In genomic region chr3:195811756-195812155, GRCh38 we compare ENCODE assay signal across 16 cellular contexts. TPM values are rescaled to one million over a fixed set of nuclear protein-coding genes. Genes with fewer than 3 reads are reported as not detected.
DNase-seq lines count a peak whose midpoint lies in the region; ATAC-seq and TF ChIP-seq lines count a peak whose summit lies in the region.
"Had no signal": no experiment of that assay in that cellular context is flagged by ENCODE, and none has a peak within 500 bp of the region (broad histone marks: within the 10 kb centered on the region; RNA-seq: fewer than 3 reads in every experiment).

Gene MUC4, minus strand, starts transcription at chr3:195811929. Its CDS starts 112 bp downstream, at chr3:195811817.

- 0 to 19% methylated on average over 2 to 14 of the region's 14 CpGs for WGBS in transverse colon (ENCODE audit: low coverage in 1 of 2), 2 donors

- in situ Hi-C loops in transverse colon (cut with MboI; ENCODE audit: low pct_ligation_motif_present in 1 of 4, low pct_unique_long_range_greater_than_20kb in 1 of 4, low sequenced_read_pairs in 3 of 4), result no loop called here

- H3K27ac Mint-ChIP-seq in CD8-positive, alpha-beta T cell, result no peak within 1 kb of the TSS
- H3K27ac Mint-ChIP-seq: activated T-cell treated with anti-CD3 and anti-CD28 coated beads, Interleukin-2, amount 50 U/mL, for 72 hours; CD4-positive, alpha-beta memory T cell had no signal

- DNase-seq in NCI-H1417 (lab: John Stamatoyannopoulos, UW) (peak; percentile 52 to 67 (median 57)), NCI-H1417 treated with DMSO at 0.1 percent for 48 hours (lab: John Stamatoyannopoulos, UW) (no peak), PC-9 (peak; percentile 61 to 68), transverse colon (peak; percentile 88), foreskin fibroblast (no peak), NCI-H510A (lab: John Stamatoyannopoulos, UW) (no peak)
- DNase-seq in CD8-positive, alpha-beta T cell, result no peak
- DNase-seq: 8988T; activated T-cell treated with anti-CD3 and anti-CD28 coated beads, Interleukin-2, amount 50 U/mL, for 72 hours; CD4-positive, alpha-beta memory T cell; cerebellar nuclear complex; NCI-H2107 had no signal

- CTCF ChIA-PET in PC-9 (lab: Charles Lee), result no interaction called here
- CTCF ChIA-PET in CD8-positive, alpha-beta T cell (lab: Charles Lee), result no interaction called here

- H3K36me3 ChIP-seq in PC-9 (ENCODE audit: low read depth) (no peaks in the 10 kb centered on the region), iPS-20b (ENCODE audit: insufficient read depth, low read depth, low read length) (no peaks in the 10 kb centered on the region), transverse colon (no peaks in the 10 kb centered on the region)
- H3K36me3 ChIP-seq in CD8-positive, alpha-beta T cell (ENCODE audit: insufficient read depth, low read length), result no peaks in the 10 kb centered on the region

- peak; percentile 98 for TF ChIP-seq POLR2A in transverse colon (IDR thresholded peaks at IDR 0.05)

- H3K27ac ChIP-seq in PC-9, result peak within 1 kb of the TSS; percentile 30; the same call in 1 of the 2 replicates
- no peak within 1 kb of the TSS for H3K27ac ChIP-seq in iPS-20b (ENCODE audit: low read length)
- peak within 1 kb of the TSS; percentile 65 to 90 (median 87) for H3K27ac ChIP-seq in transverse colon
- no peak within 1 kb of the TSS for H3K27ac ChIP-seq in CD8-positive, alpha-beta T cell (ENCODE audit: low read depth, low read length)
- H3K27ac ChIP-seq: parathyroid adenoma had no signal

- no peak for ATAC-seq in CD8-positive, alpha-beta T cell
- ATAC-seq: activated T-cell treated with anti-CD3 and anti-CD28 coated beads, Interleukin-2, amount 50 U/mL, for 72 hours had no signal

- no peak within 1 kb of the TSS for H3K9ac ChIP-seq in iPS-20b (ENCODE audit: low read depth, low read length)
- H3K9ac ChIP-seq: parathyroid adenoma had no signal

- no peaks in the 10 kb centered on the region for H3K9me3 Mint-ChIP-seq in CD8-positive, alpha-beta T cell
- H3K9me3 Mint-ChIP-seq: activated T-cell treated with anti-CD3 and anti-CD28 coated beads, Interleukin-2, amount 50 U/mL, for 72 hours; CD4-positive, alpha-beta memory T cell had no signal

- TF ChIP-seq CTCF in PC-9 (conservative IDR thresholded peaks at IDR 0.05), result no peak
- no peak for TF ChIP-seq CTCF in transverse colon (IDR thresholded peaks at IDR 0.05)
- TF ChIP-seq CTCF in foreskin fibroblast (IDR thresholded peaks at IDR 0.05; ENCODE audit: low read depth, low read length), result no peak
- no peak for TF ChIP-seq CTCF in CD8-positive, alpha-beta T cell (IDR thresholded peaks at IDR 0.05)

- intact Hi-C loops in PC-9 (cut with micrococcal nuclease; ENCODE audit: unreplicated experiment), result no loop called here
- intact Hi-C loops in transverse colon (cut with DNase I; ENCODE audit: low total_unique reads), result no loop called here
- intact Hi-C loops in CD8-positive, alpha-beta T cell (cut with DNase I, micrococcal nuclease), result no loop called here

- no peaks in the 10 kb centered on the region for H3K36me3 Mint-ChIP-seq in CD8-positive, alpha-beta T cell
- H3K36me3 Mint-ChIP-seq: CD4-positive, alpha-beta memory T cell had no signal

- H3K4me1 Mint-ChIP-seq in CD8-positive, alpha-beta T cell (ENCODE audit: low read depth), result no peaks in the 10 kb centered on the region

- BruUV-seq in PC-9 (replicated peaks; lab: Mats Ljungman, UMichigan), result no TSS peak

- H3K27me3 ChIP-seq in PC-9 (ENCODE audit: insufficient read depth, low read depth), result no peaks in the 10 kb centered on the region
- no peaks in the 10 kb centered on the region; the same call in 1 of the 2 replicates for H3K27me3 ChIP-seq in iPS-20b (ENCODE audit: insufficient read depth, low read length)
- peaks cover 11% of the 10 kb centered on the region for H3K27me3 ChIP-seq in transverse colon
- no peaks in the 10 kb centered on the region for H3K27me3 ChIP-seq in CD8-positive, alpha-beta T cell (ENCODE audit: insufficient read depth, low read length)

- H3K9me3 ChIP-seq in PC-9 (ENCODE audit: insufficient read depth, low read depth) (no peaks in the 10 kb centered on the region), iPS-20b (ENCODE audit: insufficient read depth, low read depth, low read length) (no peaks in the 10 kb centered on the region), transverse colon (no peaks in the 10 kb centered on the region)
- H3K9me3 ChIP-seq in CD8-positive, alpha-beta T cell (ENCODE audit: low read length), result no peaks in the 10 kb centered on the region

- H3K4me1 ChIP-seq in PC-9 (replicated peaks; ENCODE audit: insufficient read depth) (peaks cover 41% of the 10 kb centered on the region), iPS-20b (ENCODE audit: insufficient read depth, low read length) (peaks cover 10% of the 10 kb centered on the region), transverse colon (peaks cover 0 to 32% (median 15%) of the 10 kb centered on the region in 4 donors)
- H3K4me1 ChIP-seq in CD8-positive, alpha-beta T cell (ENCODE audit: insufficient read depth, low read length), result no peaks in the 10 kb centered on the region
- H3K4me1 ChIP-seq: parathyroid adenoma had no signal

- POLR2A ChIA-PET in PC-9 (lab: Charles Lee; ENCODE audit: unreplicated experiment), result no interaction called here
- POLR2A ChIA-PET in CD8-positive, alpha-beta T cell (lab: Charles Lee), result no interaction called here

- H3F3A ChIP-seq in PC-9 (ENCODE audit: insufficient read depth, low read depth), result peaks cover 30% of the 10 kb centered on the region

- no peak within 1 kb of the TSS; the same call in 1 of the 2 replicates for H2AFZ ChIP-seq in PC-9
- H2AFZ ChIP-seq: parathyroid adenoma had no signal

- peak within 1 kb of the TSS; percentile 52 for H3K4me2 ChIP-seq in PC-9

- TF ChIP-seq EP300 in transverse colon (IDR thresholded peaks at IDR 0.05; ENCODE audit: low read depth), result no peak

- H3K27me3 Mint-ChIP-seq in CD8-positive, alpha-beta T cell (ENCODE audit: low read depth), result no peaks in the 10 kb centered on the region

- peaks cover 32% of the 10 kb centered on the region for H3K79me2 ChIP-seq in PC-9 (ENCODE audit: low read depth)
- H3K79me2 ChIP-seq: parathyroid adenoma had no signal

- H3K9me2 ChIP-seq in PC-9 (ENCODE audit: insufficient read depth), result no peaks in the 10 kb centered on the region

- no peaks in the 10 kb centered on the region for H4K20me1 ChIP-seq in PC-9 (ENCODE audit: insufficient read depth)

- H3K4me3 ChIP-seq in PC-9 (peak within 1 kb of the TSS; percentile 55), iPS-20b (ENCODE audit: low read length) (peak within 1 kb of the TSS; percentile 40; the same call in 1 of the 2 replicates), transverse colon (peak within 1 kb of the TSS in 3 of 4 donors; percentile 43 to 53 (median 48)), foreskin fibroblast (ENCODE audit: low read depth in 1 of 2, low read length in 2 of 2) (no peak within 1 kb of the TSS)
- H3K4me3 ChIP-seq in CD8-positive, alpha-beta T cell (ENCODE audit: low read depth, low read length), result no peak within 1 kb of the TSS

- no peak within 1 kb of the TSS for H3K4me3 Mint-ChIP-seq in CD8-positive, alpha-beta T cell
- H3K4me3 Mint-ChIP-seq: activated T-cell treated with anti-CD3 and anti-CD28 coated beads, Interleukin-2, amount 50 U/mL, for 72 hours had no signal

RNA-seq across cellular contexts. Expression of gene MUC4, which starts in this region (rescaled TPM):
- total RNA-seq in PC-9 (2021), result 63.7 and 84.4 TPM in 2 replicates
- total RNA-seq in transverse colon, result 100 to 1,000 TPM; 111 to 354 (median 170) TPM
- not detected for total RNA-seq in CD8-positive, alpha-beta T cell
- total RNA-seq: CD4-positive, alpha-beta memory T cell; SK-MEL-5; subcutaneous adipose tissue had no signal

Comparison
In these comparisons a context has a peak if more than half of its experiments do, and no peak if none do; other contexts are left out.
1. RNA of gene MUC4 (total RNA-seq): 111 to 354 TPM in transverse colon and 63.7 to 84.4 TPM in PC-9; not detected in CD8-positive, alpha-beta T cell; every median in the first group is over 10 times any median in the second.
2. DNase-seq: peak in NCI-H1417 (3 of 3), PC-9 (2 of 2) and transverse colon (single experiment); none in NCI-H1417 treated with DMSO at 0.1 percent for 48 hours (single experiment), foreskin fibroblast (0 of 2), CD8-positive, alpha-beta T cell (0 of 7) and NCI-H510A (single experiment).
3. H3K27ac ChIP-seq: peak in PC-9 (single experiment) and transverse colon (4 of 4); none in iPS-20b (single experiment) and CD8-positive, alpha-beta T cell (single experiment).
4. H3K4me3 ChIP-seq: peak in PC-9 (single experiment), iPS-20b (single experiment) and transverse colon (3 of 4); none in foreskin fibroblast (0 of 2) and CD8-positive, alpha-beta T cell (single experiment).